In genomic region chr14:92953526-92953925, GRCh38 we compare ENCODE assay signal across 22 cellular contexts. TPM values are rescaled to one million over a fixed set of nuclear protein-coding genes. Genes with fewer than 3 reads are reported as not detected.
A peak's percentile ranks its signal among the peaks of the same experiment; 100 is the strongest.
DNase-seq lines count a peak whose midpoint lies in the region; ATAC-seq and TF ChIP-seq lines count a peak whose summit lies in the region.
"Had no signal": no experiment of that assay in that cellular context is flagged by ENCODE, and none has a peak within 500 bp of the region (broad histone marks: within the 10 kb centered on the region; RNA-seq: fewer than 3 reads in every experiment).

No MANE protein-coding gene starts in this region.

- DNase-seq in Right ventricle myocardium inferior (ENCODE audit: missing footprints) (peak; percentile 67), cardiac septum (ENCODE audit: low spot score) (no peak), ascending aorta (ENCODE audit: low spot score in 2 of 2) (no peak), right atrium auricular region (ENCODE audit: low spot score) (no peak), substantia nigra (lab: John Stamatoyannopoulos, UW) (peak in 1 of 49 donors; percentile 25), vagina (ENCODE audit: extremely low spot score in 2 of 2) (no peak)
- no peak for DNase-seq in activated CD4-positive, alpha-beta T cell treated with anti-CD3 and anti-CD28 coated beads for 1 hour
- no peak for DNase-seq in stimulated activated CD4-positive, alpha-beta T cell treated with anti-CD3 and anti-CD28 coated beads, Interleukin-1b, Interleukin-23, amount 100 ng/mL, for 48 hours
- DNase-seq: 8988T; Calu3; CD8-positive, alpha-beta T cell; DMS153; KBM-7; NCI-H1092; NCI-H1436; NCI-H187 treated with DMSO at 0.1 percent for 48 hours; NCI-H2107; NCI-H446 treated with DMSO at 0.1 percent for 48 hours; NCI-H526 treated with DMSO at 0.1 percent for 48 hours had no signal

- H3K27ac ChIP-seq in ascending aorta (peak overlapping the region; percentile 51 to 79), right atrium auricular region (peak overlapping the region; percentile 81 to 88), substantia nigra (ENCODE audit: low read depth, low read length, poor library complexity, severe bottlenecking) (peak overlapping the region; percentile 72), vagina (no peak overlapping the region)
- H3K27ac ChIP-seq: BLaER1 treated with 17β-estradiol and CSF1 and Interleukin-3, amounts not matched to agents 10 nM and 100 nM had no signal

- no peaks in the 10 kb centered on the region for H3K9me3 ChIP-seq in ascending aorta
- no peaks in the 10 kb centered on the region for H3K9me3 ChIP-seq in right atrium auricular region
- no peaks in the 10 kb centered on the region for H3K9me3 ChIP-seq in vagina
- H3K9me3 ChIP-seq: BLaER1 treated with 17β-estradiol and CSF1 and Interleukin-3, amounts not matched to agents 10 nM and 100 nM; HAP-1 had no signal

- TF ChIP-seq CTCF in ascending aorta (IDR thresholded peaks at IDR 0.05) = no peak
- no peak for TF ChIP-seq CTCF in right atrium auricular region (IDR thresholded peaks at IDR 0.05)
- TF ChIP-seq CTCF in vagina (IDR thresholded peaks at IDR 0.05) = no peak

- intact Hi-C loops in Right ventricle myocardium inferior (cut with DNase I) (loop anchor here (2.0 to 5.0 kb wide), 2 partner anchors 71 to 161 kb away; partner anchors contain the start of gene ITPK1), cardiac septum (cut with DNase I) (loop anchor here (2.0 kb wide), 1 partner anchor 185 kb away; no protein-coding TSS in a partner anchor), ascending aorta (cut with DNase I) (loop anchor here (2.0 kb wide), 1 partner anchor 225 kb away; no protein-coding TSS in a partner anchor), vagina (cut with DNase I) (loop anchor here (5.0 kb wide), 1 partner anchor 184 kb away; no protein-coding TSS in a partner anchor)

- no peak for TF ChIP-seq POLR2A in vagina (IDR thresholded peaks at IDR 0.05)

- H3K4me3 ChIP-seq in ascending aorta (no peak overlapping the region), right atrium auricular region (no peak overlapping the region), vagina (no peak overlapping the region)
- H3K4me3 ChIP-seq: BLaER1 treated with 17β-estradiol and CSF1 and Interleukin-3, amounts not matched to agents 10 nM and 100 nM; HAP-1 had no signal

- H3K27me3 ChIP-seq in ascending aorta = no peaks in the 10 kb centered on the region
- H3K27me3 ChIP-seq in right atrium auricular region = no peaks in the 10 kb centered on the region
- no peaks in the 10 kb centered on the region for H3K27me3 ChIP-seq in vagina
- H3K27me3 ChIP-seq: BLaER1 treated with 17β-estradiol and CSF1 and Interleukin-3, amounts not matched to agents 10 nM and 100 nM had no signal

- ATAC-seq in Right ventricle myocardium inferior = no peak
- ATAC-seq: CD8-positive, alpha-beta T cell had no signal

- H3K36me3 ChIP-seq in ascending aorta (peaks cover 28 to 31% of the 10 kb centered on the region in 2 donors), right atrium auricular region (peaks cover 34% of the 10 kb centered on the region), vagina (peaks cover 0 to 30% of the 10 kb centered on the region in 2 donors)

- H3K4me1 ChIP-seq in ascending aorta (peaks cover 0 to 25% of the 10 kb centered on the region in 2 donors), right atrium auricular region (peaks cover 0 to 43% of the 10 kb centered on the region in 2 donors), vagina (peaks cover 5% of the 10 kb centered on the region)
- H3K4me1 ChIP-seq: HAP-1 had no signal

RNA-seq across cellular contexts. Expression of gene CHGA, which starts 30.6 kb away (rescaled TPM):
- total RNA-seq in Right ventricle myocardium inferior = not detected
- total RNA-seq in cardiac septum = not detected
- total RNA-seq in ascending aorta = 0.32 TPM
- total RNA-seq in right atrium auricular region = not detected
- total RNA-seq in vagina = 5.4 TPM
- total RNA-seq: CD8-positive, alpha-beta T cell; HT1080 had no signal
